22 cellular contexts compared by ENCODE assay signal in the genomic region with DNA sequence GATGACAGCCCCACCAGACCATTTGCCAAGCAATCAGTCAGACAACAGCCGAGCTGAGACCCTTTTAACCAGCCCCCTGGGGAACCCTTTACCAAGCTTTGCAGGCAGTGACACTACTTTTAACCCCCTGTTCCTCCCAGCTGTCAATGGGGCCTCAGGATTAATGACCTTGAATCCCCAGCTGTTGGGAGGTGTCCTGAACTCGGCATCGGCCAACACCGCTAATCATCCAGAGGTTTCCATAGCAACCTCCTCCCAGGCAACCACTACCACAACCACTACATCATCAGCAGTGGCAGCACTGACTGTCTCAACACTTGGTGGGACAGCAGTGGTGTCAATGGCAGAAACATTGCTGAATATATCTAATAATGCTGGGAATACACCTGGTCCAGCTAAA.
A peak's percentile ranks its signal among the peaks of the same experiment; 100 is the strongest.
DNase-seq lines count a peak whose midpoint lies in the region; ATAC-seq and TF ChIP-seq lines count a peak whose summit lies in the region.
"Had no signal": no experiment of that assay in that cellular context is flagged by ENCODE, and none has a peak within 500 bp of the region (broad histone marks: within the 10 kb centered on the region; RNA-seq: fewer than 3 reads in every experiment).

No MANE protein-coding gene starts in this region.

- H3K9me3 ChIP-seq in gastroesophageal sphincter, result no peaks in the 10 kb centered on the region
- H3K9me3 ChIP-seq: heart right ventricle, Peyer's patch, spleen, upper lobe of left lung had no signal

- peak; percentile 78 for DNase-seq in NCI-H82 (lab: John Stamatoyannopoulos, UW)
- DNase-seq in NCI-H82 treated with DMSO at 0.1 percent for 48 hours (lab: John Stamatoyannopoulos, UW; ENCODE audit: unreplicated experiment), result no peak
- peak; percentile 76 for DNase-seq in NCI-H524 treated with DMSO at 0.1 percent for 48 hours (lab: John Stamatoyannopoulos, UW)
- peak; percentile 69 for DNase-seq in left kidney (ENCODE audit: low read depth, low spot score)
- no peak for DNase-seq in NCI-H2029 treated with DMSO at 0.1 percent for 48 hours (lab: John Stamatoyannopoulos, UW)
- DNase-seq in activated naive CD4-positive, alpha-beta T cell treated with anti-CD3 and anti-CD28 coated beads, Interleukin-2, amount 50 U/mL, for 72 hours (ENCODE audit: low spot score in 2 of 2), result no peak
- DNase-seq: activated CD4-positive, alpha-beta T cell treated with anti-CD3 and anti-CD28 coated beads, Interleukin-2, amount 50 U/mL, for 4 hours; activated CD8-positive, alpha-beta memory T cell treated with anti-CD3 and anti-CD28 coated beads, Interleukin-2, amount 50 U/mL, for 48 hours; activated gamma-delta T cell; cortex of kidney; GDM1; GM23248; heart right ventricle; KG1; left ventricle myocardium superior; Peyer's patch; spleen; stimulated activated CD4-positive, alpha-beta T cell treated with anti-CD3 and anti-CD28 coated beads, Interleukin-4, amount 100 ng/mL, for 24 hours; upper lobe of left lung had no signal

- no peak for TF ChIP-seq EP300 in gastroesophageal sphincter (IDR thresholded peaks at IDR 0.05)

- no peaks in the 10 kb centered on the region for H3K27me3 ChIP-seq in gastroesophageal sphincter
- H3K27me3 ChIP-seq: heart right ventricle, Peyer's patch, spleen, upper lobe of left lung had no signal

- WGBS in gastroesophageal sphincter (ENCODE audit: low coverage in 1 of 2), 2 donors, result 41% methylated on average over 4 of the region's 4 CpGs; no CpG with 5 or more reads in 1 of the 2 donors

- ATAC-seq in activated naive CD4-positive, alpha-beta T cell treated with anti-CD3 and anti-CD28 coated beads, Interleukin-2, amount 50 U/mL, for 72 hours, result no peak
- ATAC-seq in gastroesophageal sphincter, result no peak
- no peak for ATAC-seq in GM18502 (IDR thresholded peaks at IDR 0.05; ENCODE audit: poor library complexity, unreplicated experiment)
- ATAC-seq: heart right ventricle, left ventricle myocardium superior had no signal

- peaks cover 0 to 8% of the 10 kb centered on the region in 2 donors for H3K9me3 Mint-ChIP-seq in activated naive CD4-positive, alpha-beta T cell treated with anti-CD3 and anti-CD28 coated beads, Interleukin-2, amount 50 U/mL, for 72 hours

- no peak overlapping the region for H3K4me3 ChIP-seq in gastroesophageal sphincter
- H3K4me3 ChIP-seq: GM23248, heart right ventricle, Peyer's patch, spleen, upper lobe of left lung had no signal

- peaks cover 0 to 26% of the 10 kb centered on the region in 2 donors for H3K36me3 ChIP-seq in gastroesophageal sphincter
- H3K36me3 ChIP-seq: Peyer's patch, spleen had no signal

- H3K27ac Mint-ChIP-seq in activated naive CD4-positive, alpha-beta T cell treated with anti-CD3 and anti-CD28 coated beads, Interleukin-2, amount 50 U/mL, for 72 hours, result no peak overlapping the region

- H3K36me3 Mint-ChIP-seq in activated naive CD4-positive, alpha-beta T cell treated with anti-CD3 and anti-CD28 coated beads, Interleukin-2, amount 50 U/mL, for 72 hours, result peaks cover 6 to 9% of the 10 kb centered on the region in 2 donors

- no peak for TF ChIP-seq CTCF in gastroesophageal sphincter (IDR thresholded peaks at IDR 0.05)

- no peaks in the 10 kb centered on the region for H3K4me1 ChIP-seq in gastroesophageal sphincter
- H3K4me1 ChIP-seq: heart right ventricle, Peyer's patch, spleen, upper lobe of left lung had no signal

- H3K27ac ChIP-seq in gastroesophageal sphincter, result no peak overlapping the region
- H3K27ac ChIP-seq: C4-2B, GM23248, heart right ventricle, Peyer's patch, spleen, upper lobe of left lung had no signal

- no peak for TF ChIP-seq POLR2A in gastroesophageal sphincter (IDR thresholded peaks at IDR 0.05)

Comparison
In these comparisons a context has a peak if more than half of its experiments do, and no peak if none do; other contexts are left out.
1. DNase-seq: peak in NCI-H82 (single experiment), NCI-H524 treated with DMSO at 0.1 percent for 48 hours (single experiment) and left kidney (single experiment); none in NCI-H82 treated with DMSO at 0.1 percent for 48 hours (single experiment), NCI-H2029 treated with DMSO at 0.1 percent for 48 hours (single experiment) and activated naive CD4-positive, alpha-beta T cell treated with anti-CD3 and anti-CD28 coated beads, Interleukin-2, amount 50 U/mL, for 72 hours (0 of 2).